35 cellular contexts compared by ENCODE assay signal in genomic region chrX:52031371-52031770, GRCh38. TPM values are rescaled to one million over a fixed set of nuclear protein-coding genes. Genes with fewer than 3 reads are reported as not detected.
"Had no signal": no experiment of that assay in that cellular context is flagged by ENCODE, and none has a peak within 500 bp of the region (broad histone marks: within the 10 kb centered on the region; RNA-seq: fewer than 3 reads in every experiment).

No MANE protein-coding gene starts in this region.

- H3K9me3 ChIP-seq: adrenal gland, body of pancreas had no signal

- H3K27ac ChIP-seq: adrenal gland, body of pancreas, brain microvascular endothelial cell, breast epithelium, WERI-Rb-1 had no signal

- H3K4me1 ChIP-seq: adrenal gland, body of pancreas, breast epithelium had no signal

- H3K27me3 ChIP-seq: body of pancreas, brain microvascular endothelial cell had no signal

- H3K36me3 ChIP-seq: adrenal gland, brain microvascular endothelial cell, breast epithelium, WERI-Rb-1 had no signal

- ATAC-seq: activated CD8-positive, alpha-beta T cell treated with anti-CD3 and anti-CD28 coated beads for 36 hours; activated naive CD4-positive, alpha-beta T cell treated with anti-CD3 and anti-CD28 coated beads, Interleukin-2, amount 50 U/mL, for 72 hours; activated T-cell treated with anti-CD3 and anti-CD28 coated beads, Interleukin-2, amount 50 U/mL, for 4 hours; activated T-cell treated with anti-CD3 and anti-CD28 coated beads, Interleukin-2, amount 50 U/mL, for 72 hours; activated T-helper 17 cell treated with anti-CD3 and anti-CD28 coated beads, Interleukin-2, amount 50 U/mL, for 72 hours; body of pancreas; WTC11 had no signal

- DNase-seq: activated CD4-positive, alpha-beta memory T cell treated with anti-CD3 and anti-CD28 coated beads for 36 hours; activated CD4-positive, alpha-beta T cell treated with anti-CD3 and anti-CD28 coated beads for 4 hours; activated CD4-positive, alpha-beta T cell treated with anti-CD3 and anti-CD28 coated beads, Interleukin-2, amount 10 ng/mL, durations not matched to agents 24 days and 14 days; activated CD4-positive, alpha-beta T cell treated with anti-CD3 and anti-CD28 coated beads, Interleukin-2, amount 50 U/mL, for 1 hour; activated CD4-positive, alpha-beta T cell treated with anti-CD3 and anti-CD28 coated beads, Interleukin-2, amount 50 U/mL, for 4 hours; activated CD4-positive, CD25-positive, alpha-beta regulatory T cell; activated CD4-positive, CD25-positive, alpha-beta regulatory T cell treated with anti-CD3 and anti-CD28 coated beads, Interleukin-2, amount 50 U/mL, for 72 hours; activated CD8-positive, alpha-beta memory T cell treated with anti-CD3 and anti-CD28 coated beads, Interleukin-2, amount 50 U/mL, for 4 hours; activated CD8-positive, alpha-beta T cell treated with anti-CD3 and anti-CD28 coated beads for 36 hours; activated effector memory CD4-positive, alpha-beta T cell treated with anti-CD3 and anti-CD28 coated beads, Interleukin-2, amount 50 U/mL, for 16 hours; activated gamma-delta T cell treated with Interleukin-2 at 50 U/mL for 16 hours; activated naive CD4-positive, alpha-beta T cell; activated naive CD4-positive, alpha-beta T cell treated with anti-CD3 and anti-CD28 coated beads for 36 hours; activated naive CD4-positive, alpha-beta T cell treated with anti-CD3 and anti-CD28 coated beads, Interleukin-2, amount 50 U/mL, for 16 hours; activated naive CD8-positive, alpha-beta T cell treated with anti-CD3 and anti-CD28 coated beads for 36 hours; activated T-cell treated with anti-CD3 and anti-CD28 coated beads for 4 hours; activated T-cell treated with anti-CD3 and anti-CD28 coated beads, Interleukin-2, amount 50 U/mL, for 1 hour; activated T-cell treated with anti-CD3 and anti-CD28 coated beads, Interleukin-2, amount 50 U/mL, for 4 hours; activated T-cell treated with anti-CD3 and anti-CD28 coated beads, Interleukin-2, amount 50 U/mL, for 72 hours; adrenal gland; amniotic stem cell; aorta; body of pancreas; brain microvascular endothelial cell; central memory CD4-positive, alpha-beta T cell; T-helper 1 cell; T-helper 2 cell; T-helper 9 cell; WERI-Rb-1 had no signal

- H3K4me3 ChIP-seq: adrenal gland, body of pancreas, breast epithelium had no signal

- FAIRE-seq: TTC549 had no signal

RNA-seq across cellular contexts. Expression of gene MAGED4B, which starts 37.6 kb away (rescaled TPM):
- total RNA-seq: activated T-helper 1 cell treated with anti-CD3 and anti-CD28 coated beads, Interleukin-12 subunit alpha, Interleukin-12 subunit beta, Interleukin-2, Interleukin-4 antibody, amounts not matched to agents 30 ng/mL and 10 ng/mL and 1 ng/mL, durations not matched to agents 14 hours and 24 hours and 36 hours had no signal
